ENCODE assay signal across 9 cellular contexts in genomic region chr4:184385705-184386141, GRCh38.
DNase-seq lines count a peak whose midpoint lies in the region; ATAC-seq and TF ChIP-seq lines count a peak whose summit lies in the region.
"Had no signal": no experiment of that assay in that cellular context is flagged by ENCODE, and none has a peak within 500 bp of the region (broad histone marks: within the 10 kb centered on the region; RNA-seq: fewer than 3 reads in every experiment).

No MANE protein-coding gene starts in this region.

- H3K4me3 Mint-ChIP-seq in activated T-cell treated with anti-CD3 and anti-CD28 coated beads, Interleukin-2, amount 50 U/mL, for 72 hours = no peak overlapping the region

- peaks cover under 1% of the 10 kb centered on the region in 2 donors for H3K9me3 Mint-ChIP-seq in activated T-cell treated with anti-CD3 and anti-CD28 coated beads, Interleukin-2, amount 50 U/mL, for 72 hours

- H3K27me3 Mint-ChIP-seq in activated T-cell treated with anti-CD3 and anti-CD28 coated beads, Interleukin-2, amount 50 U/mL, for 72 hours (ENCODE audit: low read depth) = peaks cover 6% of the 10 kb centered on the region

- no peak overlapping the region for H3K27ac Mint-ChIP-seq in activated T-cell treated with anti-CD3 and anti-CD28 coated beads, Interleukin-2, amount 50 U/mL, for 72 hours

- TF ChIP-seq CTCF in GM10266 (IDR thresholded peaks at IDR 0.05; ENCODE audit: control insufficient read depth, insufficient read depth, low read depth, missing control alignments) = no peak

- H3K27me3 ChIP-seq in BLaER1 (no peaks in the 10 kb centered on the region), duodenal mucosa (ENCODE audit: control insufficient read depth in 1 of 2, insufficient read depth in 2 of 2, low read length in 2 of 2) (no peaks in the 10 kb centered on the region), muscle layer of duodenum (ENCODE audit: low read depth, low read length) (no peaks in the 10 kb centered on the region)

- H3K27ac ChIP-seq in BLaER1 (peak overlapping the region; percentile 96), duodenal mucosa (ENCODE audit: low read depth, low read length) (peak overlapping the region; percentile 80), muscle layer of duodenum (ENCODE audit: low read length) (peak overlapping the region; percentile 87)

- H3K9ac ChIP-seq in BLaER1 (peak overlapping the region; percentile 83), duodenal mucosa (ENCODE audit: low read depth in 1 of 2, low read length in 2 of 2) (peak overlapping the region; percentile 43 to 60)

- H3K36me3 ChIP-seq in BLaER1 = peaks cover 27% of the 10 kb centered on the region
- H3K36me3 ChIP-seq in duodenal mucosa (ENCODE audit: control insufficient read depth in 1 of 2, insufficient read depth in 2 of 2, low read length in 2 of 2) = peaks cover 18 to 35% of the 10 kb centered on the region in 2 donors
- peaks cover 20 to 24% of the 10 kb centered on the region in 2 donors for H3K36me3 ChIP-seq in muscle layer of duodenum (ENCODE audit: control insufficient read depth in 1 of 2, insufficient read depth in 2 of 2, low read length in 2 of 2)

- DNase-seq in NCI-H526 treated with DMSO at 0.1 percent for 48 hours (lab: John Stamatoyannopoulos, UW) = peak; percentile 64
- no peak for DNase-seq in NCI-H1436 treated with DMSO at 0.1 percent for 48 hours (lab: John Stamatoyannopoulos, UW)
- DNase-seq in GM10266 (ENCODE audit: extremely low spot score) = no peak
- DNase-seq in KBM-7 = no peak
- DNase-seq in activated T-cell treated with anti-CD3 and anti-CD28 coated beads, Interleukin-2, amount 50 U/mL, for 72 hours = no peak
- DNase-seq: NCI-H1417 treated with DMSO at 0.1 percent for 48 hours had no signal

- H3K4me2 ChIP-seq in BLaER1 = peak overlapping the region; percentile 89

- H3K4me1 ChIP-seq in BLaER1 (peaks cover 98% of the 10 kb centered on the region), duodenal mucosa (ENCODE audit: control insufficient read depth in 1 of 2, insufficient read depth in 2 of 2, low read length in 2 of 2) (peaks cover 60 to 61% of the 10 kb centered on the region in 2 donors), muscle layer of duodenum (ENCODE audit: control insufficient read depth in 1 of 2, insufficient read depth in 2 of 2, low read length in 2 of 2) (peaks cover 34 to 41% of the 10 kb centered on the region in 2 donors)

- 0 out of 2 replicates have a peak overlapping the region, but pooled peaks have one; percentile 4 for H3K4me3 ChIP-seq in BLaER1
- peak overlapping the region in 1 of 2 donors; percentile 28 for H3K4me3 ChIP-seq in duodenal mucosa (ENCODE audit: low read depth in 1 of 2, low read length in 2 of 2)
- no peak overlapping the region for H3K4me3 ChIP-seq in muscle layer of duodenum (ENCODE audit: low read depth in 1 of 2, low read length in 2 of 2)

- no peaks in the 10 kb centered on the region for H4K20me1 ChIP-seq in BLaER1

- no peak for ATAC-seq in activated T-cell treated with anti-CD3 and anti-CD28 coated beads, Interleukin-2, amount 50 U/mL, for 72 hours (replicated peaks in 1 of 2)

- in situ Hi-C loops in KBM-7 (cut with MboI; ENCODE audit: low pct_unique_long_range_greater_than_20kb, low sequenced_read_pairs) = no loop called here

- H3K4me1 Mint-ChIP-seq in activated T-cell treated with anti-CD3 and anti-CD28 coated beads, Interleukin-2, amount 50 U/mL, for 72 hours (ENCODE audit: low read depth) = peaks cover 58% of the 10 kb centered on the region

- peaks cover under 1% of the 10 kb centered on the region; the same call in 1 of the 2 replicates for H3K9me3 ChIP-seq in BLaER1
- no peaks in the 10 kb centered on the region for H3K9me3 ChIP-seq in duodenal mucosa (ENCODE audit: control insufficient read depth in 1 of 2, low read length in 2 of 2)
- H3K9me3 ChIP-seq in muscle layer of duodenum (ENCODE audit: control insufficient read depth in 1 of 2, low read length in 2 of 2) = no peaks in the 10 kb centered on the region

- peaks cover 5 to 12% of the 10 kb centered on the region in 2 donors for H3K36me3 Mint-ChIP-seq in activated T-cell treated with anti-CD3 and anti-CD28 coated beads, Interleukin-2, amount 50 U/mL, for 72 hours (ENCODE audit: insufficient read depth in 2 of 2)
